ENCODE assay signal across 1 cellular context in the genomic region with DNA sequence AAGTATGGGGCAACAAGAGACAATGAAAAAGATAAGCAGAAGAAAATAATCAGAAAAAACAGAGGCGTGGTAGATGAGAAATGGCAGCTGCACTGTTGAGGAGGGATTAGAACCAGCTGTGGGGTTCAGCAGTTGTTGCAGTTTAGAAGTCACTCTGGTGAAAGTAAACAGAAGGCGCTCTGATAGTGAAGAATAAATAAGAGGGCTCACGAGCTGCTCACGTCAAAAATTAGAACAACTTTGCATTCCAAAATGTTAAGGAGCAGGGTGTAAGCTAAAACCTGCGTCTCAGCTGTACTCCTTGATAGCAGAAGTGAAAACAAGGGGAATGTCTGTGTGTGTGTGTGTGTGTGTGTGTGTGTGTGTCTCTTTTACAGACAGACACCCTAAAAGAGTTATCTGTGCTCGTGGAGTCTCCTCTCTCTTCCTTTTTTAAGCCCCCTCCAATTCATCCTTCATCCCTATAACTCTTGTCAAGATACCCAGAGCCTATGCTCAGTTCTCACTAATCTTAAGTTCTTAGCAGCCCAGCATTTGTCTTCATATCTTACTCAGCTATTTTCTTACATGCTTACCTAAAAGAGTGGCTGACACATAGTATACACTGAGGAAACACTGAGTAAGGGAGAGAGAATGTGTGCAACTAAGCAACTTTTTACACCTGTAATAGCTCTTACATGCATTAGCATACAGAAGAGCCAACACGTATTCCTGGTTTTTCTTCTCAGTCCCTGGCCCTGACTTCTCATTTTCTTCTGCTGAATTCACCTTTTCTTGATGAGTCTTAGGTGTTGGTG.
TF ChIP-seq lines count a peak whose summit lies in the region.

No MANE protein-coding gene starts in this region.

TF ChIP-seq in K562, 482 proteins besides CTCF, POLR2A, EP300 and RAD21 (continued from another document):
- TF ChIP-seq, protein P1, sequence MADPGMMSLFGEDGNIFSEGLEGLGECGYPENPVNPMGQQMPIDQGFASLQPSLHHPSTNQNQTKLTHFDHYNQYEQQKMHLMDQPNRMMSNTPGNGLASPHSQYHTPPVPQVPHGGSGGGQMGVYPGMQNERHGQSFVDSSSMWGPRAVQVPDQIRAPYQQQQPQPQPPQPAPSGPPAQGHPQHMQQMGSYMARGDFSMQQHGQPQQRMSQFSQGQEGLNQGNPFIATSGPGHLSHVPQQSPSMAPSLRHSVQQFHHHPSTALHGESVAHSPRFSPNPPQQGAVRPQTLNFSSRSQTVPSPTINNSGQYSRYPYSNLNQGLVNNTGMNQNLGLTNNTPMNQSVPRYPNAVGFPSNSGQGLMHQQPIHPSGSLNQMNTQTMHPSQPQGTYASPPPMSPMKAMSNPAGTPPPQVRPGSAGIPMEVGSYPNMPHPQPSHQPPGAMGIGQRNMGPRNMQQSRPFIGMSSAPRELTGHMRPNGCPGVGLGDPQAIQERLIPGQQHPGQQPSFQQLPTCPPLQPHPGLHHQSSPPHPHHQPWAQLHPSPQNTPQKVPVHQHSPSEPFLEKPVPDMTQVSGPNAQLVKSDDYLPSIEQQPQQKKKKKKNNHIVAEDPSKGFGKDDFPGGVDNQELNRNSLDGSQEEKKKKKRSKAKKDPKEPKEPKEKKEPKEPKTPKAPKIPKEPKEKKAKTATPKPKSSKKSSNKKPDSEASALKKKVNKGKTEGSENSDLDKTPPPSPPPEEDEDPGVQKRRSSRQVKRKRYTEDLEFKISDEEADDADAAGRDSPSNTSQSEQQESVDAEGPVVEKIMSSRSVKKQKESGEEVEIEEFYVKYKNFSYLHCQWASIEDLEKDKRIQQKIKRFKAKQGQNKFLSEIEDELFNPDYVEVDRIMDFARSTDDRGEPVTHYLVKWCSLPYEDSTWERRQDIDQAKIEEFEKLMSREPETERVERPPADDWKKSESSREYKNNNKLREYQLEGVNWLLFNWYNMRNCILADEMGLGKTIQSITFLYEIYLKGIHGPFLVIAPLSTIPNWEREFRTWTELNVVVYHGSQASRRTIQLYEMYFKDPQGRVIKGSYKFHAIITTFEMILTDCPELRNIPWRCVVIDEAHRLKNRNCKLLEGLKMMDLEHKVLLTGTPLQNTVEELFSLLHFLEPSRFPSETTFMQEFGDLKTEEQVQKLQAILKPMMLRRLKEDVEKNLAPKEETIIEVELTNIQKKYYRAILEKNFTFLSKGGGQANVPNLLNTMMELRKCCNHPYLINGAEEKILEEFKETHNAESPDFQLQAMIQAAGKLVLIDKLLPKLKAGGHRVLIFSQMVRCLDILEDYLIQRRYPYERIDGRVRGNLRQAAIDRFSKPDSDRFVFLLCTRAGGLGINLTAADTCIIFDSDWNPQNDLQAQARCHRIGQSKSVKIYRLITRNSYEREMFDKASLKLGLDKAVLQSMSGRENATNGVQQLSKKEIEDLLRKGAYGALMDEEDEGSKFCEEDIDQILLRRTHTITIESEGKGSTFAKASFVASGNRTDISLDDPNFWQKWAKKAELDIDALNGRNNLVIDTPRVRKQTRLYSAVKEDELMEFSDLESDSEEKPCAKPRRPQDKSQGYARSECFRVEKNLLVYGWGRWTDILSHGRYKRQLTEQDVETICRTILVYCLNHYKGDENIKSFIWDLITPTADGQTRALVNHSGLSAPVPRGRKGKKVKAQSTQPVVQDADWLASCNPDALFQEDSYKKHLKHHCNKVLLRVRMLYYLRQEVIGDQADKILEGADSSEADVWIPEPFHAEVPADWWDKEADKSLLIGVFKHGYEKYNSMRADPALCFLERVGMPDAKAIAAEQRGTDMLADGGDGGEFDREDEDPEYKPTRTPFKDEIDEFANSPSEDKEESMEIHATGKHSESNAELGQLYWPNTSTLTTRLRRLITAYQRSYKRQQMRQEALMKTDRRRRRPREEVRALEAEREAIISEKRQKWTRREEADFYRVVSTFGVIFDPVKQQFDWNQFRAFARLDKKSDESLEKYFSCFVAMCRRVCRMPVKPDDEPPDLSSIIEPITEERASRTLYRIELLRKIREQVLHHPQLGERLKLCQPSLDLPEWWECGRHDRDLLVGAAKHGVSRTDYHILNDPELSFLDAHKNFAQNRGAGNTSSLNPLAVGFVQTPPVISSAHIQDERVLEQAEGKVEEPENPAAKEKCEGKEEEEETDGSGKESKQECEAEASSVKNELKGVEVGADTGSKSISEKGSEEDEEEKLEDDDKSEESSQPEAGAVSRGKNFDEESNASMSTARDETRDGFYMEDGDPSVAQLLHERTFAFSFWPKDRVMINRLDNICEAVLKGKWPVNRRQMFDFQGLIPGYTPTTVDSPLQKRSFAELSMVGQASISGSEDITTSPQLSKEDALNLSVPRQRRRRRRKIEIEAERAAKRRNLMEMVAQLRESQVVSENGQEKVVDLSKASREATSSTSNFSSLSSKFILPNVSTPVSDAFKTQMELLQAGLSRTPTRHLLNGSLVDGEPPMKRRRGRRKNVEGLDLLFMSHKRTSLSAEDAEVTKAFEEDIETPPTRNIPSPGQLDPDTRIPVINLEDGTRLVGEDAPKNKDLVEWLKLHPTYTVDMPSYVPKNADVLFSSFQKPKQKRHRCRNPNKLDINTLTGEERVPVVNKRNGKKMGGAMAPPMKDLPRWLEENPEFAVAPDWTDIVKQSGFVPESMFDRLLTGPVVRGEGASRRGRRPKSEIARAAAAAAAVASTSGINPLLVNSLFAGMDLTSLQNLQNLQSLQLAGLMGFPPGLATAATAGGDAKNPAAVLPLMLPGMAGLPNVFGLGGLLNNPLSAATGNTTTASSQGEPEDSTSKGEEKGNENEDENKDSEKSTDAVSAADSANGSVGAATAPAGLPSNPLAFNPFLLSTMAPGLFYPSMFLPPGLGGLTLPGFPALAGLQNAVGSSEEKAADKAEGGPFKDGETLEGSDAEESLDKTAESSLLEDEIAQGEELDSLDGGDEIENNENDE (IDR thresholded peaks at IDR 0.05; ENCODE audit: low read depth, low read length), result no peak
- TF ChIP-seq PHB2 (IDR thresholded peaks at IDR 0.05; ENCODE audit: low read depth) (no peak), TAL1 (IDR thresholded peaks at IDR 0.05) (peak; percentile 65; the same call in 1 of the 2 replicates), SREBF2 (CRISPR knock-in tag; IDR thresholded peaks at IDR 0.05) (no peak), ZNF184 (CRISPR knock-in tag; IDR thresholded peaks at IDR 0.05) (no peak), TGIF2 (CRISPR knock-in tag; IDR thresholded peaks at IDR 0.05) (no peak), ZC3H8 (IDR thresholded peaks at IDR 0.05) (no peak), XRCC5 (IDR thresholded peaks at IDR 0.05; ENCODE audit: low read depth, low read length) (no peak), ZFX (CRISPR knock-in tag; IDR thresholded peaks at IDR 0.05) (no peak), ATF1 (CRISPR knock-in tag; IDR thresholded peaks at IDR 0.05) (no peak), ATF1 (tag; IDR thresholded peaks at IDR 0.05) (no peak), STAT5B (CRISPR knock-in tag; IDR thresholded peaks at IDR 0.05) (no peak), ZNF384 (IDR thresholded peaks at IDR 0.05; ENCODE audit: low read depth, low read length) (no peak), STAT5A (IDR thresholded peaks at IDR 0.05; ENCODE audit: borderline replicate concordance, low read length) (no peak)
- TF ChIP-seq, protein P2, sequence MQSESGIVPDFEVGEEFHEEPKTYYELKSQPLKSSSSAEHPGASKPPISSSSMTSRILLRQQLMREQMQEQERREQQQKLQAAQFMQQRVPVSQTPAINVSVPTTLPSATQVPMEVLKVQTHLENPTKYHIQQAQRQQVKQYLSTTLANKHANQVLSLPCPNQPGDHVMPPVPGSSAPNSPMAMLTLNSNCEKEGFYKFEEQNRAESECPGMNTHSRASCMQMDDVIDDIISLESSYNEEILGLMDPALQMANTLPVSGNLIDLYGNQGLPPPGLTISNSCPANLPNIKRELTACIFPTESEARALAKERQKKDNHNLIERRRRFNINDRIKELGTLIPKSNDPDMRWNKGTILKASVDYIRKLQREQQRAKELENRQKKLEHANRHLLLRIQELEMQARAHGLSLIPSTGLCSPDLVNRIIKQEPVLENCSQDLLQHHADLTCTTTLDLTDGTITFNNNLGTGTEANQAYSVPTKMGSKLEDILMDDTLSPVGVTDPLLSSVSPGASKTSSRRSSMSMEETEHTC (IDR thresholded peaks at IDR 0.05), result no peak
- TF ChIP-seq, protein P3, sequence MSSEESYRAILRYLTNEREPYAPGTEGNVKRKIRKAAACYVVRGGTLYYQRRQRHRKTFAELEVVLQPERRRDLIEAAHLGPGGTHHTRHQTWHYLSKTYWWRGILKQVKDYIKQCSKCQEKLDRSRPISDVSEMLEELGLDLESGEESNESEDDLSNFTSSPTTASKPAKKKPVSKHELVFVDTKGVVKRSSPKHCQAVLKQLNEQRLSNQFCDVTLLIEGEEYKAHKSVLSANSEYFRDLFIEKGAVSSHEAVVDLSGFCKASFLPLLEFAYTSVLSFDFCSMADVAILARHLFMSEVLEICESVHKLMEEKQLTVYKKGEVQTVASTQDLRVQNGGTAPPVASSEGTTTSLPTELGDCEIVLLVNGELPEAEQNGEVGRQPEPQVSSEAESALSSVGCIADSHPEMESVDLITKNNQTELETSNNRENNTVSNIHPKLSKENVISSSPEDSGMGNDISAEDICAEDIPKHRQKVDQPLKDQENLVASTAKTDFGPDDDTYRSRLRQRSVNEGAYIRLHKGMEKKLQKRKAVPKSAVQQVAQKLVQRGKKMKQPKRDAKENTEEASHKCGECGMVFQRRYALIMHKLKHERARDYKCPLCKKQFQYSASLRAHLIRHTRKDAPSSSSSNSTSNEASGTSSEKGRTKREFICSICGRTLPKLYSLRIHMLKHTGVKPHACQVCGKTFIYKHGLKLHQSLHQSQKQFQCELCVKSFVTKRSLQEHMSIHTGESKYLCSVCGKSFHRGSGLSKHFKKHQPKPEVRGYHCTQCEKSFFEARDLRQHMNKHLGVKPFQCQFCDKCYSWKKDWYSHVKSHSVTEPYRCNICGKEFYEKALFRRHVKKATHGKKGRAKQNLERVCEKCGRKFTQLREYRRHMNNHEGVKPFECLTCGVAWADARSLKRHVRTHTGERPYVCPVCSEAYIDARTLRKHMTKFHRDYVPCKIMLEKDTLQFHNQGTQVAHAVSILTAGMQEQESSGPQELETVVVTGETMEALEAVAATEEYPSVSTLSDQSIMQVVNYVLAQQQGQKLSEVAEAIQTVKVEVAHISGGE (CRISPR knock-in tag; IDR thresholded peaks at IDR 0.05), result 0 out of 6 replicates have a peak, but pooled peaks of 1 of the 3 experiments have one; percentile 24
- TF ChIP-seq, protein P4, sequence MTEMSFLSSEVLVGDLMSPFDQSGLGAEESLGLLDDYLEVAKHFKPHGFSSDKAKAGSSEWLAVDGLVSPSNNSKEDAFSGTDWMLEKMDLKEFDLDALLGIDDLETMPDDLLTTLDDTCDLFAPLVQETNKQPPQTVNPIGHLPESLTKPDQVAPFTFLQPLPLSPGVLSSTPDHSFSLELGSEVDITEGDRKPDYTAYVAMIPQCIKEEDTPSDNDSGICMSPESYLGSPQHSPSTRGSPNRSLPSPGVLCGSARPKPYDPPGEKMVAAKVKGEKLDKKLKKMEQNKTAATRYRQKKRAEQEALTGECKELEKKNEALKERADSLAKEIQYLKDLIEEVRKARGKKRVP (CRISPR knock-in tag; IDR thresholded peaks at IDR 0.05), result no peak
- TF ChIP-seq, protein P5, sequence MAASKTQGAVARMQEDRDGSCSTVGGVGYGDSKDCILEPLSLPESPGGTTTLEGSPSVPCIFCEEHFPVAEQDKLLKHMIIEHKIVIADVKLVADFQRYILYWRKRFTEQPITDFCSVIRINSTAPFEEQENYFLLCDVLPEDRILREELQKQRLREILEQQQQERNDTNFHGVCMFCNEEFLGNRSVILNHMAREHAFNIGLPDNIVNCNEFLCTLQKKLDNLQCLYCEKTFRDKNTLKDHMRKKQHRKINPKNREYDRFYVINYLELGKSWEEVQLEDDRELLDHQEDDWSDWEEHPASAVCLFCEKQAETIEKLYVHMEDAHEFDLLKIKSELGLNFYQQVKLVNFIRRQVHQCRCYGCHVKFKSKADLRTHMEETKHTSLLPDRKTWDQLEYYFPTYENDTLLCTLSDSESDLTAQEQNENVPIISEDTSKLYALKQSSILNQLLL (CRISPR knock-in tag; IDR thresholded peaks at IDR 0.05; ENCODE audit: borderline replicate concordance), result no peak
